In genomic region chr7:151088856-151089699, GRCh38 we compare ENCODE assay signal across 8 cellular contexts. TPM values are rescaled to one million over a fixed set of nuclear protein-coding genes. Genes with fewer than 3 reads are reported as not detected.
DNase-seq lines count a peak whose midpoint lies in the region; ATAC-seq and TF ChIP-seq lines count a peak whose summit lies in the region.

No MANE protein-coding gene starts in this region.

- H3K36me3 ChIP-seq in SJCRH30, result peaks cover 17% of the 10 kb centered on the region
- no peaks in the 10 kb centered on the region for H3K36me3 ChIP-seq in mucosa of descending colon (ENCODE audit: low read depth)
- H3K36me3 ChIP-seq in urinary bladder (ENCODE audit: insufficient read depth), result no peaks in the 10 kb centered on the region

- H3K4me3 ChIP-seq in GM12875 (ENCODE audit: low read depth, low read length), result peak overlapping the region; percentile 33
- peak overlapping the region; percentile 96 for H3K4me3 ChIP-seq in SJCRH30
- peak overlapping the region; percentile 72 for H3K4me3 ChIP-seq in epithelial cell of esophagus (ENCODE audit: low read length)
- H3K4me3 ChIP-seq in mucosa of descending colon, result no peak overlapping the region
- peak overlapping the region; percentile 5 for H3K4me3 ChIP-seq in urinary bladder (ENCODE audit: low read depth, low read length)

- H3K27ac ChIP-seq in SJCRH30 (peak overlapping the region; percentile 66), urinary bladder (ENCODE audit: low read depth) (peak overlapping the region; percentile 65)

- DNase-seq in SJCRH30, result peak; percentile 90 to 95
- peak; percentile 59 for DNase-seq in epithelial cell of esophagus (ENCODE audit: low read depth)
- DNase-seq in mucosa of descending colon, result peak; percentile 56 to 84 (median 58)

- TF ChIP-seq CTCF in GM12875 (IDR thresholded peaks at IDR 0.05; ENCODE audit: borderline replicate concordance, insufficient read depth, low read depth, low read length) (no peak), epithelial cell of esophagus (IDR thresholded peaks at IDR 0.05; ENCODE audit: insufficient read depth, low read depth, low read length, missing control alignments) (no peak), mucosa of descending colon (IDR thresholded peaks at IDR 0.05) (no peak)

- H3K9me3 ChIP-seq in SJCRH30 (replicated peaks) (no peaks in the 10 kb centered on the region), mucosa of descending colon (no peaks in the 10 kb centered on the region)

- peak; percentile 1 for ATAC-seq in mucosa of descending colon
- no peak for ATAC-seq in GM21515 (IDR thresholded peaks at IDR 0.05; ENCODE audit: unreplicated experiment)
- no peak for ATAC-seq in HG03175 (IDR thresholded peaks at IDR 0.05; ENCODE audit: unreplicated experiment)
- ATAC-seq in GM18502 (IDR thresholded peaks at IDR 0.05; ENCODE audit: poor library complexity, unreplicated experiment), result no peak

- 16% methylated on average over 30 of the region's 30 CpGs for WGBS in urinary bladder

- peaks cover 28% of the 10 kb centered on the region for H3K4me1 ChIP-seq in SJCRH30
- peaks cover 27% of the 10 kb centered on the region for H3K4me1 ChIP-seq in mucosa of descending colon (ENCODE audit: low read depth)
- no peaks in the 10 kb centered on the region for H3K4me1 ChIP-seq in urinary bladder (ENCODE audit: insufficient read depth)

- no peaks in the 10 kb centered on the region for H3K27me3 ChIP-seq in SJCRH30

- intact Hi-C loops in mucosa of descending colon (cut with DNase I, micrococcal nuclease), result no loop called here

RNA-seq across cellular contexts. Expression of gene AGAP3, which starts 2.8 kb away (rescaled TPM):
- total RNA-seq in SJCRH30 (2014; rRNA removed; shearing (Covaris generic)), result 59.7 and 62.9 TPM in 2 replicates
- 100 to 1,000 TPM in 1 of 3 donors, 10 to 100 TPM in 2; 39.7 to 116 (median 50.6) TPM for total RNA-seq in mucosa of descending colon
- 25.5 TPM for total RNA-seq in urinary bladder
- 77.0 TPM for polyA plus RNA-seq in urinary bladder

RNA-seq across cellular contexts. Expression of gene TMUB1, which starts 5.8 kb away (rescaled TPM):
- 43.5 and 44.2 TPM in 2 replicates for total RNA-seq in SJCRH30 (2014; rRNA removed; shearing (Covaris generic))
- total RNA-seq in mucosa of descending colon, result 10 to 100 TPM; 54.2 to 63.7 (median 60.8) TPM
- 9.7 TPM for total RNA-seq in urinary bladder
- polyA plus RNA-seq in urinary bladder, result 51.9 TPM

RNA-seq across cellular contexts. Expression of gene FASTK, which starts 8.5 kb away (rescaled TPM):
- 62.2 and 92.8 TPM in 2 replicates for total RNA-seq in SJCRH30 (2014; rRNA removed; shearing (Covaris generic))
- total RNA-seq in mucosa of descending colon (100 to 1,000 TPM in 1 of 3 donors, 10 to 100 TPM in 2; 78.6 to 122 (median 98.5) TPM), urinary bladder (42.4 TPM)
- polyA plus RNA-seq in urinary bladder, result 87.8 TPM

RNA-seq across cellular contexts. Expression of gene SLC4A2, which starts 29.7 kb away (rescaled TPM):
- 129 and 132 TPM in 2 replicates for total RNA-seq in SJCRH30 (2014; rRNA removed; shearing (Covaris generic))
- 100 to 1,000 TPM in 1 of 3 donors, 10 to 100 TPM in 2; 82.2 to 168 (median 89.5) TPM for total RNA-seq in mucosa of descending colon
- total RNA-seq in urinary bladder, result 30.6 TPM
- polyA plus RNA-seq in urinary bladder, result 107 TPM

RNA-seq across cellular contexts. Expression of gene CDK5, which starts 31.4 kb away (rescaled TPM):
- 34.3 and 39.2 TPM in 2 replicates for total RNA-seq in SJCRH30 (2014; rRNA removed; shearing (Covaris generic))
- total RNA-seq in mucosa of descending colon, result 10 to 100 TPM in 2 of 3 donors, 1 to 10 TPM in 1; 8.3 to 12.4 (median 11.7) TPM
- total RNA-seq in urinary bladder, result 6.7 TPM
- 9.4 TPM for polyA plus RNA-seq in urinary bladder
